8 cellular contexts compared by ENCODE assay signal in the genomic region with DNA sequence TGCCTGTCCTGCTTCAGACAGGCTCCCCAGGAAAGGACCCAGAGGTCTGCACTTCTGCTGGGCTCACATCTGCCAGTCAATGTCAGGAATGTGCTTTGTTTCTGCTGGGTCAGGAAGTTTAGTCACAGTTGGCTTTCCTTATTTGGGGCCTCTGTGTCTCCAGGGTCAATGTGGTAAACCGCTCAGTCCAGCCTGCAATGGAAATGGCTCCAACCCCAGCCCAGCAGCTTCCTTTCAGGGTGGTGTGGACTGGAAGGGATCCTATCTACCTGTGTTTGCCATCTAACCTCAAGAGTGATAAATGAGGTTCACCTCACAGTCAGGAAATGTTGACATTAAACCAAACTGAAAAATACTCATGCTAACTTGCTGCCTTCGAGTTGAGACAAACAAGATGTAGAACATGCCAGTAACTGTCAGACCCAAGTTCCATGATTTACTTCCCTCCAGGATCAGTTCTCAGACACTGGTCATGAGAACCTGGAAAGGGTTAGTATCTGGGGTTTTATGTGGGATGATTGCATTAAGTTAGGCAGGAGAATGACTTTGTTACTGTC. TPM values are rescaled to one million over a fixed set of nuclear protein-coding genes. Genes with fewer than 3 reads are reported as not detected.
DNase-seq lines count a peak whose midpoint lies in the region; ATAC-seq and TF ChIP-seq lines count a peak whose summit lies in the region.

No MANE protein-coding gene starts in this region.

- H3K27me3 Mint-ChIP-seq in CD8-positive, alpha-beta T cell (ENCODE audit: low read depth), result no peaks in the 10 kb centered on the region
- H3K27me3 Mint-ChIP-seq in mesothelial cell of epicardium (ENCODE audit: low read depth), result no peaks in the 10 kb centered on the region

- TF ChIP-seq CTCF in CD8-positive, alpha-beta T cell (IDR thresholded peaks at IDR 0.05), result no peak
- no peak for TF ChIP-seq CTCF in brain microvascular endothelial cell (IDR thresholded peaks at IDR 0.05; ENCODE audit: low read depth, low read length, missing control alignments)
- no peak for TF ChIP-seq CTCF in mesothelial cell of epicardium (IDR thresholded peaks at IDR 0.05; ENCODE audit: unreplicated experiment)

- no peaks in the 10 kb centered on the region for H3K9me3 ChIP-seq in CD8-positive, alpha-beta T cell (ENCODE audit: low read length)

- no peak overlapping the region for H3K27ac ChIP-seq in CD8-positive, alpha-beta T cell (ENCODE audit: low read depth, low read length)
- no peak overlapping the region for H3K27ac ChIP-seq in brain microvascular endothelial cell

- peak overlapping the region; percentile 74 for H3K27ac Mint-ChIP-seq in CD8-positive, alpha-beta T cell
- H3K27ac Mint-ChIP-seq in mesothelial cell of epicardium, result peak overlapping the region; percentile 51

- no peaks in the 10 kb centered on the region for H3K9me3 Mint-ChIP-seq in CD8-positive, alpha-beta T cell
- H3K9me3 Mint-ChIP-seq in mesothelial cell of epicardium, result no peaks in the 10 kb centered on the region

- no peak overlapping the region for H3K4me3 ChIP-seq in CD8-positive, alpha-beta T cell (ENCODE audit: low read depth, low read length)
- H3K4me3 ChIP-seq in brain microvascular endothelial cell (ENCODE audit: low read depth, low read length), result no peak overlapping the region

- CTCF ChIA-PET in CD8-positive, alpha-beta T cell (lab: Charles Lee), result interaction anchor here (0.7 to 14.1 kb wide), 9 partner anchors 9 to 300 kb away, joined by 3 to 194 read pairs (median 15); a partner anchor contains a TSS

- H3K4me3 Mint-ChIP-seq in CD8-positive, alpha-beta T cell, result no peak overlapping the region
- no peak overlapping the region for H3K4me3 Mint-ChIP-seq in mesothelial cell of epicardium

- peaks cover 64% of the 10 kb centered on the region for H3K36me3 Mint-ChIP-seq in CD8-positive, alpha-beta T cell
- peaks cover 29% of the 10 kb centered on the region for H3K36me3 Mint-ChIP-seq in mesothelial cell of epicardium

- peaks cover 15% of the 10 kb centered on the region for H3K4me1 Mint-ChIP-seq in CD8-positive, alpha-beta T cell (ENCODE audit: low read depth)
- H3K4me1 Mint-ChIP-seq in mesothelial cell of epicardium, result peaks cover 3% of the 10 kb centered on the region

- H3K27me3 ChIP-seq in CD8-positive, alpha-beta T cell (ENCODE audit: insufficient read depth, low read length), result no peaks in the 10 kb centered on the region
- no peaks in the 10 kb centered on the region for H3K27me3 ChIP-seq in brain microvascular endothelial cell (replicated peaks)

- no peaks in the 10 kb centered on the region for H3K4me1 ChIP-seq in CD8-positive, alpha-beta T cell (ENCODE audit: insufficient read depth, low read length)

- no peak for ATAC-seq in CD8-positive, alpha-beta T cell
- no peak for ATAC-seq in GM21723 (IDR thresholded peaks at IDR 0.05; ENCODE audit: unreplicated experiment)

- peaks cover 44% of the 10 kb centered on the region for H3K36me3 ChIP-seq in CD8-positive, alpha-beta T cell (ENCODE audit: insufficient read depth, low read length)
- peaks cover 57% of the 10 kb centered on the region for H3K36me3 ChIP-seq in brain microvascular endothelial cell (replicated peaks)

- POLR2A ChIA-PET in CD8-positive, alpha-beta T cell (lab: Charles Lee), result interaction anchor here (1.0 kb wide), 1 partner anchor 20 kb away, joined by 4 read pairs; a partner anchor contains a TSS

- DNase-seq in CD8-positive, alpha-beta T cell, result no peak
- DNase-seq in M059J (ENCODE audit: low read depth), result peak; percentile 98
- peak; percentile 88 for DNase-seq in brain microvascular endothelial cell
- no peak for DNase-seq in mesothelial cell of epicardium (ENCODE audit: low spot score in 2 of 2, unreplicated experiment in 2 of 2)
- no peak for DNase-seq in NCI-H1436 (lab: John Stamatoyannopoulos, UW)
- DNase-seq in D341Med (ENCODE audit: low spot score), result no peak
- no peak for DNase-seq in NCI-H1105 treated with DMSO at 0.1 percent for 48 hours (lab: John Stamatoyannopoulos, UW)

- in situ Hi-C loops in brain microvascular endothelial cell (cut with HindIII; ENCODE audit: low pct_ligation_motif_present, low sequenced_read_pairs), result no loop called here

- intact Hi-C loops in CD8-positive, alpha-beta T cell (cut with DNase I, micrococcal nuclease), result no loop called here

RNA-seq across cellular contexts. Expression of a gene that starts 20.3 kb away (rescaled TPM):
- 100 to 1,000 TPM; 130 to 136 TPM for total RNA-seq in CD8-positive, alpha-beta T cell
- total RNA-seq in M059J (2014; rRNA removed; shearing (Covaris generic)), result 3,081 and 3,852 TPM in 2 replicates
- 1,024 to 1,067 TPM (median 1,030 TPM) in 3 replicates for total RNA-seq in mesothelial cell of epicardium

RNA-seq across cellular contexts. Expression of a gene that starts 40.8 kb away (rescaled TPM):
- total RNA-seq in CD8-positive, alpha-beta T cell, result 10 to 100 TPM; 62.8 to 68.4 TPM
- 4.7 and 13.1 TPM in 2 replicates for total RNA-seq in M059J (2014; rRNA removed; shearing (Covaris generic))
- 177 to 187 TPM (median 187 TPM) in 3 replicates for total RNA-seq in mesothelial cell of epicardium

Comparison
In these comparisons a context has a peak if more than half of its experiments do, and no peak if none do; other contexts are left out.
1. DNase-seq: peak in M059J (single experiment) and brain microvascular endothelial cell (single experiment); none in CD8-positive, alpha-beta T cell (0 of 7), mesothelial cell of epicardium (0 of 2), NCI-H1436 (single experiment), D341Med (single experiment) and NCI-H1105 treated with DMSO at 0.1 percent for 48 hours (single experiment).